Comparison of ENCODE assay signal across 10 cellular contexts in genomic region chr3:112407214-112407887, GRCh38.
DNase-seq lines count a peak whose midpoint lies in the region; ATAC-seq and TF ChIP-seq lines count a peak whose summit lies in the region.
"Had no signal": no experiment of that assay in that cellular context is flagged by ENCODE, and none has a peak within 500 bp of the region (broad histone marks: within the 10 kb centered on the region; RNA-seq: fewer than 3 reads in every experiment).

No MANE protein-coding gene starts in this region.

- no peaks in the 10 kb centered on the region for H3K9me3 ChIP-seq in GM23248 (ENCODE audit: low read depth)
- no peaks in the 10 kb centered on the region for H3K9me3 ChIP-seq in mucosa of descending colon
- no peaks in the 10 kb centered on the region for H3K9me3 ChIP-seq in MG63
- no peaks in the 10 kb centered on the region for H3K9me3 ChIP-seq in WERI-Rb-1 (ENCODE audit: severe bottlenecking)

- DNase-seq in GM06990 (ENCODE audit: extremely low read depth, insufficient read length) (peak; percentile 44), GM23248 (no peak), mucosa of descending colon (peak; percentile 60 to 67 (median 64)), MG63 (no peak), WERI-Rb-1 (no peak), NCI-H774 (lab: John Stamatoyannopoulos, UW) (no peak), SIG-M5 treated with dmso at 0.1 percent for 504 hours (lab: John Stamatoyannopoulos, UW; ENCODE audit: unreplicated experiment) (no peak)
- DNase-seq in activated T-helper 1 cell treated with anti-CD3 and anti-CD28 coated beads, Interleukin-12 subunit alpha, Interleukin-12 subunit beta, Interleukin-2, Interleukin-4 antibody, amounts not matched to agents 30 ng/mL and 10 ng/mL and 1 ng/mL, durations not matched to agents 14 hours and 24 hours and 36 hours (ENCODE audit: low spot score) = no peak
- DNase-seq: dermis blood vessel endothelial cell had no signal

- H3K27ac Mint-ChIP-seq in activated T-helper 1 cell treated with anti-CD3 and anti-CD28 coated beads, Interleukin-12 subunit alpha, Interleukin-12 subunit beta, Interleukin-2, Interleukin-4 antibody, amounts not matched to agents 30 ng/mL and 10 ng/mL and 1 ng/mL, durations not matched to agents 14 hours and 24 hours and 36 hours = peak overlapping the region; percentile 8

- H3K4me1 Mint-ChIP-seq in activated T-helper 1 cell treated with anti-CD3 and anti-CD28 coated beads, Interleukin-12 subunit alpha, Interleukin-12 subunit beta, Interleukin-2, Interleukin-4 antibody, amounts not matched to agents 30 ng/mL and 10 ng/mL and 1 ng/mL, durations not matched to agents 14 hours and 24 hours and 36 hours (ENCODE audit: low read depth) = peaks cover 28% of the 10 kb centered on the region

- H2AFZ ChIP-seq in GM23248 = 0 out of 2 replicates have a peak overlapping the region, but pooled peaks have one; percentile 48

- no peak overlapping the region for H3K9ac ChIP-seq in GM23248

- H3K4me1 ChIP-seq in GM23248 (ENCODE audit: insufficient read depth) (no peaks in the 10 kb centered on the region; the same call in 1 of the 2 replicates), mucosa of descending colon (ENCODE audit: low read depth) (peaks cover 22% of the 10 kb centered on the region)

- H4K20me1 ChIP-seq in GM23248 (ENCODE audit: insufficient read depth) = no peaks in the 10 kb centered on the region

- peaks cover 3% of the 10 kb centered on the region for H3K27me3 Mint-ChIP-seq in activated T-helper 1 cell treated with anti-CD3 and anti-CD28 coated beads, Interleukin-12 subunit alpha, Interleukin-12 subunit beta, Interleukin-2, Interleukin-4 antibody, amounts not matched to agents 30 ng/mL and 10 ng/mL and 1 ng/mL, durations not matched to agents 14 hours and 24 hours and 36 hours (ENCODE audit: insufficient read depth)

- TF ChIP-seq CTCF in GM06990 (IDR thresholded peaks at IDR 0.05; ENCODE audit: insufficient read depth, low read length, poor library complexity, severe bottlenecking) (no peak), mucosa of descending colon (IDR thresholded peaks at IDR 0.05) (no peak), WERI-Rb-1 (IDR thresholded peaks at IDR 0.05; ENCODE audit: low read depth, low read length) (no peak)

- H3K4me3 Mint-ChIP-seq in activated T-helper 1 cell treated with anti-CD3 and anti-CD28 coated beads, Interleukin-12 subunit alpha, Interleukin-12 subunit beta, Interleukin-2, Interleukin-4 antibody, amounts not matched to agents 30 ng/mL and 10 ng/mL and 1 ng/mL, durations not matched to agents 14 hours and 24 hours and 36 hours = no peak overlapping the region

- no peaks in the 10 kb centered on the region for H3F3A ChIP-seq in GM23248 (ENCODE audit: insufficient read depth)

- no peaks in the 10 kb centered on the region for H3K36me3 Mint-ChIP-seq in activated T-helper 1 cell treated with anti-CD3 and anti-CD28 coated beads, Interleukin-12 subunit alpha, Interleukin-12 subunit beta, Interleukin-2, Interleukin-4 antibody, amounts not matched to agents 30 ng/mL and 10 ng/mL and 1 ng/mL, durations not matched to agents 14 hours and 24 hours and 36 hours (ENCODE audit: low read depth)

- no peak overlapping the region for H3K4me2 ChIP-seq in GM23248 (ENCODE audit: unreplicated experiment)

- H3K27ac ChIP-seq in GM23248 (no peak overlapping the region), WERI-Rb-1 (no peak overlapping the region)

- no peaks in the 10 kb centered on the region for H3K9me2 ChIP-seq in GM23248 (ENCODE audit: insufficient read depth)

- intact Hi-C loops in activated T-helper 1 cell treated with anti-CD3 and anti-CD28 coated beads, Interleukin-12 subunit alpha, Interleukin-12 subunit beta, Interleukin-2, Interleukin-4 antibody, amounts not matched to agents 30 ng/mL and 10 ng/mL and 1 ng/mL, durations not matched to agents 14 hours and 24 hours and 36 hours (cut with micrococcal nuclease) = no loop called here
- intact Hi-C loops in mucosa of descending colon (cut with DNase I, micrococcal nuclease) = no loop called here

- no peaks in the 10 kb centered on the region for H3K9me3 Mint-ChIP-seq in activated T-helper 1 cell treated with anti-CD3 and anti-CD28 coated beads, Interleukin-12 subunit alpha, Interleukin-12 subunit beta, Interleukin-2, Interleukin-4 antibody, amounts not matched to agents 30 ng/mL and 10 ng/mL and 1 ng/mL, durations not matched to agents 14 hours and 24 hours and 36 hours

- WGBS in GM23248 (ENCODE audit: low coverage in 1 of 2, low lambda C conversion rate in 2 of 2, missing lambda C conversion rate in 2 of 2), 2 experiments = 61 to 62% methylated on average over 6 of the region's 6 CpGs

- ATAC-seq in mucosa of descending colon = no peak
- ATAC-seq: right cardiac atrium had no signal

- H3K36me3 ChIP-seq in GM06990 (ENCODE audit: control insufficient read depth, insufficient read depth, low read length) (no peaks in the 10 kb centered on the region), GM23248 (ENCODE audit: low read depth) (no peaks in the 10 kb centered on the region), mucosa of descending colon (ENCODE audit: low read depth) (no peaks in the 10 kb centered on the region), MG63 (no peaks in the 10 kb centered on the region), WERI-Rb-1 (no peaks in the 10 kb centered on the region)

- no peaks in the 10 kb centered on the region for H3K79me2 ChIP-seq in GM23248 (ENCODE audit: insufficient read depth)

- H3K27me3 ChIP-seq in GM06990 (replicated peaks; ENCODE audit: control insufficient read depth, insufficient read depth, low read length) = no peaks in the 10 kb centered on the region
- H3K27me3 ChIP-seq in GM23248 (replicated peaks; ENCODE audit: insufficient read depth) = no peaks in the 10 kb centered on the region
- no peaks in the 10 kb centered on the region for H3K27me3 ChIP-seq in MG63
- peaks cover 6% of the 10 kb centered on the region for H3K27me3 ChIP-seq in WERI-Rb-1 (ENCODE audit: insufficient read depth, low read depth, severe bottlenecking)

- in situ Hi-C loops in GM23248 (cut with MboI) = no loop called here

- H3K4me3 ChIP-seq in GM06990 (replicated peaks; ENCODE audit: low read depth, low read length) (no peak overlapping the region), GM23248 (no peak overlapping the region), mucosa of descending colon (no peak overlapping the region), MG63 (no peak overlapping the region), WERI-Rb-1 (ENCODE audit: low read depth, low read length) (no peak overlapping the region)

Comparison
In these comparisons a context has a peak if more than half of its experiments do, and no peak if none do; other contexts are left out.
1. DNase-seq: peak in GM06990 (single experiment) and mucosa of descending colon (3 of 3); none in GM23248 (single experiment), activated T-helper 1 cell treated with anti-CD3 and anti-CD28 coated beads, Interleukin-12 subunit alpha, Interleukin-12 subunit beta, Interleukin-2, Interleukin-4 antibody, amounts not matched to agents 30 ng/mL and 10 ng/mL and 1 ng/mL, durations not matched to agents 14 hours and 24 hours and 36 hours (single experiment), MG63 (single experiment), WERI-Rb-1 (single experiment), NCI-H774 (single experiment) and SIG-M5 treated with dmso at 0.1 percent for 504 hours (single experiment).